29 cellular contexts compared by ENCODE assay signal in genomic region chr13:104816716-104817115, GRCh38.
"Had no signal": no experiment of that assay in that cellular context is flagged by ENCODE, and none has a peak within 500 bp of the region (broad histone marks: within the 10 kb centered on the region; RNA-seq: fewer than 3 reads in every experiment).

No MANE protein-coding gene starts in this region.

- H3K9me3 ChIP-seq: colonic mucosa, left ventricle myocardium inferior, mucosa of descending colon, ovary, uterus had no signal

- DNase-seq: activated CD4-positive, alpha-beta memory T cell treated with anti-CD3 and anti-CD28 coated beads for 36 hours; activated CD4-positive, alpha-beta T cell treated with anti-CD3 and anti-CD28 coated beads for 48 hours; activated CD8-positive, alpha-beta memory T cell treated with anti-CD3 and anti-CD28 coated beads, Interleukin-2, amount 50 U/mL, for 4 hours; activated effector memory CD4-positive, alpha-beta T cell treated with anti-CD3 and anti-CD28 coated beads, Interleukin-2, amount 50 U/mL, for 16 hours; activated naive CD4-positive, alpha-beta T cell treated with anti-CD3 and anti-CD28 coated beads for 36 hours; activated T-cell treated with anti-CD3 and anti-CD28 coated beads, Interleukin-2, amount 50 U/mL, for 1 hour; amygdala; colonic mucosa; effector CD8-positive, alpha-beta T cell; kidney glomerular epithelial cell; left ventricle myocardium inferior; mucosa of descending colon; naive B cell; ovary; retina; small intestine; stimulated activated CD4-positive, alpha-beta T cell treated with anti-CD3 and anti-CD28 coated beads, Interleukin-1b, Interleukin-23, amount 100 ng/mL, for 48 hours; stimulated activated CD4-positive, alpha-beta T cell treated with anti-CD3 and anti-CD28 coated beads, Interleukin-4, amount 100 ng/mL, for 4 hours; stimulated activated CD8-positive, alpha-beta memory T cell treated with anti-CD3 and anti-CD28 coated beads, Interleukin-4, amount 100 ng/mL, for 48 hours; stimulated activated naive CD8-positive, alpha-beta T cell treated with anti-CD3 and anti-CD28 coated beads, Interleukin-15, amount 100 ng/mL, for 72 hours; substantia nigra; uterus had no signal

- ATAC-seq: mucosa of descending colon; sciatic nerve; stimulated activated memory B cell treated with anti-CD40 and anti-IgM and Interleukin-4, amounts not matched to agents 10 μg/mL and 1 μg/mL and 100 μg/mL, for 72 hours; stimulated activated naive CD8-positive, alpha-beta T cell treated with anti-CD3 and anti-CD28 coated beads, Interleukin-15, amount 100 ng/mL, for 72 hours had no signal

- H3K36me3 Mint-ChIP-seq: activated CD4-positive, alpha-beta memory T cell treated with anti-CD3 and anti-CD28 coated beads for 36 hours; naive B cell; stimulated activated memory B cell treated with anti-CD40 and anti-IgM and Interleukin-4, amounts not matched to agents 10 μg/mL and 1 μg/mL and 100 μg/mL, for 72 hours; type B pancreatic cell had no signal

- H3K27ac Mint-ChIP-seq: activated CD4-positive, alpha-beta memory T cell treated with anti-CD3 and anti-CD28 coated beads for 36 hours; activated naive CD4-positive, alpha-beta T cell treated with anti-CD3 and anti-CD28 coated beads for 36 hours; activated T-helper 1 cell treated with anti-CD3 and anti-CD28 coated beads, Interleukin-12 subunit alpha, Interleukin-12 subunit beta, Interleukin-2, Interleukin-4 antibody, amounts not matched to agents 30 ng/mL and 10 ng/mL and 1 ng/mL, durations not matched to agents 14 hours and 24 hours and 36 hours; naive B cell; progenitor cell of endocrine pancreas; stimulated activated memory B cell treated with anti-CD40 and anti-IgM and Interleukin-4, amounts not matched to agents 10 μg/mL and 1 μg/mL and 100 μg/mL, for 72 hours; stimulated activated naive CD8-positive, alpha-beta T cell treated with anti-CD3 and anti-CD28 coated beads, Interleukin-15, amount 100 ng/mL, for 72 hours; type B pancreatic cell had no signal

- H3K27me3 Mint-ChIP-seq: activated CD4-positive, alpha-beta memory T cell treated with anti-CD3 and anti-CD28 coated beads for 36 hours; central memory CD8-positive, alpha-beta T cell; progenitor cell of endocrine pancreas; stimulated activated memory B cell treated with anti-CD40 and anti-IgM and Interleukin-4, amounts not matched to agents 10 μg/mL and 1 μg/mL and 100 μg/mL, for 72 hours; stimulated activated naive CD8-positive, alpha-beta T cell treated with anti-CD3 and anti-CD28 coated beads, Interleukin-15, amount 100 ng/mL, for 72 hours; type B pancreatic cell had no signal

- H3K9me3 Mint-ChIP-seq: activated CD4-positive, alpha-beta memory T cell treated with anti-CD3 and anti-CD28 coated beads for 36 hours; activated naive CD4-positive, alpha-beta T cell treated with anti-CD3 and anti-CD28 coated beads for 36 hours; activated T-helper 1 cell treated with anti-CD3 and anti-CD28 coated beads, Interleukin-12 subunit alpha, Interleukin-12 subunit beta, Interleukin-2, Interleukin-4 antibody, amounts not matched to agents 30 ng/mL and 10 ng/mL and 1 ng/mL, durations not matched to agents 14 hours and 24 hours and 36 hours; stimulated activated memory B cell treated with anti-CD40 and anti-IgM and Interleukin-4, amounts not matched to agents 10 μg/mL and 1 μg/mL and 100 μg/mL, for 72 hours; stimulated activated naive CD8-positive, alpha-beta T cell treated with anti-CD3 and anti-CD28 coated beads, Interleukin-15, amount 100 ng/mL, for 72 hours; type B pancreatic cell had no signal

- H3K27me3 ChIP-seq: colonic mucosa, ovary, uterus had no signal

- H3K4me1 ChIP-seq: colonic mucosa, left ventricle myocardium inferior, uterus had no signal

- H3K4me1 Mint-ChIP-seq: central memory CD8-positive, alpha-beta T cell; naive B cell; stimulated activated memory B cell treated with anti-CD40 and anti-IgM and Interleukin-4, amounts not matched to agents 10 μg/mL and 1 μg/mL and 100 μg/mL, for 72 hours had no signal

- H3K4me3 Mint-ChIP-seq: activated CD4-positive, alpha-beta memory T cell treated with anti-CD3 and anti-CD28 coated beads for 36 hours; activated naive CD4-positive, alpha-beta T cell treated with anti-CD3 and anti-CD28 coated beads for 36 hours; activated T-helper 1 cell treated with anti-CD3 and anti-CD28 coated beads, Interleukin-12 subunit alpha, Interleukin-12 subunit beta, Interleukin-2, Interleukin-4 antibody, amounts not matched to agents 30 ng/mL and 10 ng/mL and 1 ng/mL, durations not matched to agents 14 hours and 24 hours and 36 hours; central memory CD8-positive, alpha-beta T cell; naive B cell; stimulated activated memory B cell treated with anti-CD40 and anti-IgM and Interleukin-4, amounts not matched to agents 10 μg/mL and 1 μg/mL and 100 μg/mL, for 72 hours; stimulated activated naive CD8-positive, alpha-beta T cell treated with anti-CD3 and anti-CD28 coated beads, Interleukin-15, amount 100 ng/mL, for 72 hours; type B pancreatic cell had no signal

- H3K27ac ChIP-seq: colonic mucosa, left ventricle myocardium inferior, ovary, uterus, VCaP had no signal
